Comparison of ENCODE assay signal across 1 cellular context in the genomic region with DNA sequence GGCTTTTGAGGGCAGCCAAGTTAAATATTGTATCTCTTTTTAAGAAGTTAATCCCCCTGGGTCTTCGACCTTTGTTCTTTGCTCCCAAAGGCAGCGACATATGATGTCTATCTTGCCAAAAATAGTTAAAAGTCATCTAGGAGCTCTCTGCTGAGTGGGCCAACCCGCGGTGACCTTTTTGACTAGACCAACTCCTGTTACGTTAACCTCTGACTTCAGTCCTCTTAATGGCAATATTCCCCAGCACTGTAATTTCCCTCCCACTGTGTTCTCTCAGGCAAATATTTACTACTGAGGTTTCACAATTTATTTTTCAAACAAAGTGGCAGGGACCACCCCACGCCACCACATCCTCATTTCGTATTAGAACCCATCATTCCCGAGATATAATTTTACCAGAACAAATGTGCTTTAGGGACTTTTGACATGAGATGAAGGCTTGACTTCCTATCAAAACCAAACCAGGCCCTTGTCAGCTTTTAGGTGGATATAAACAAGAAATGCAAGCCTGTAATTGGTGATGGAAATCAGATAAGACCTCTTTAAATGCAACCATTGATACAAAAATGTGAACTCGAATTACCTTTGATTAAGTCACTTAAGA.
TF ChIP-seq lines count a peak whose summit lies in the region.

No MANE protein-coding gene starts in this region.

TF ChIP-seq in GM12878, 131 proteins besides CTCF, POLR2A, EP300 and RAD21 (continued from another document):
- TF ChIP-seq, protein P1, sequence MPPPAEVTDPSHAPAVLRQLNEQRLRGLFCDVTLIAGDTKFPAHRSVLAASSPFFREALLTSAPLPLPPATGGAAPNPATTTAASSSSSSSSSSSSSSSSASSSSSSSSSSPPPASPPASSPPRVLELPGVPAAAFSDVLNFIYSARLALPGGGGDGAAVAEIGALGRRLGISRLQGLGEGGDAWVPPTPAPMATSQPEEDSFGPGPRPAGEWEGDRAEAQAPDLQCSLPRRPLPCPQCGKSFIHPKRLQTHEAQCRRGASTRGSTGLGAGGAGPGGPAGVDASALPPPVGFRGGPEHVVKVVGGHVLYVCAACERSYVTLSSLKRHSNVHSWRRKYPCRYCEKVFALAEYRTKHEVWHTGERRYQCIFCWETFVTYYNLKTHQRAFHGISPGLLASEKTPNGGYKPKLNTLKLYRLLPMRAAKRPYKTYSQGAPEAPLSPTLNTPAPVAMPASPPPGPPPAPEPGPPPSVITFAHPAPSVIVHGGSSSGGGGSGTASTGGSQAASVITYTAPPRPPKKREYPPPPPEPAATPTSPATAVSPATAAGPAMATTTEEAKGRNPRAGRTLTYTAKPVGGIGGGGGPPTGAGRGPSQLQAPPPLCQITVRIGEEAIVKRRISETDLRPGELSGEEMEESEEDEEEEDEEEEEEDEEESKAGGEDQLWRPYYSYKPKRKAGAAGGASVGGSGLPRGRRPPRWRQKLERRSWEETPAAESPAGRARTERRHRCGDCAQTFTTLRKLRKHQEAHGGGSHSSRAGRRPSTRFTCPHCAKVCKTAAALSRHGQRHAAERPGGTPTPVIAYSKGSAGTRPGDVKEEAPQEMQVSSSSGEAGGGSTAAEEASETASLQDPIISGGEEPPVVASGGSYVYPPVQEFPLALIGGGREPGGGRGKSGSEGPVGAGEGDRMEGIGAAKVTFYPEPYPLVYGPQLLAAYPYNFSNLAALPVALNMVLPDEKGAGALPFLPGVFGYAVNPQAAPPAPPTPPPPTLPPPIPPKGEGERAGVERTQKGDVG (CRISPR knock-in tag; IDR thresholded peaks at IDR 0.05): no peak
- TF ChIP-seq SRF (IDR thresholded peaks at IDR 0.05; ENCODE audit: low read depth in 2 of 2, low read length in 2 of 2) (no peak), PML (IDR thresholded peaks at IDR 0.05; ENCODE audit: low read length) (no peak), SIN3A (IDR thresholded peaks at IDR 0.05; ENCODE audit: low read depth, low read length) (no peak), TARDBP (IDR thresholded peaks at IDR 0.05; ENCODE audit: borderline replicate concordance) (no peak), SUPT20H (IDR thresholded peaks at IDR 0.05; ENCODE audit: borderline replicate concordance, control insufficient read depth, low read depth, low read length) (no peak), KAT2A (conservative IDR thresholded peaks at IDR 0.05; ENCODE audit: control insufficient read depth, low read depth, low read length) (no peak), PAX8 (IDR thresholded peaks at IDR 0.05) (no peak), RCOR1 (conservative IDR thresholded peaks at IDR 0.05; ENCODE audit: low read depth, low read length) (no peak), SMC3 (IDR thresholded peaks at IDR 0.05; ENCODE audit: borderline replicate concordance, low read length) (no peak), BRCA1 (IDR thresholded peaks at IDR 0.05; ENCODE audit: low read depth, low read length) (no peak)
- TF ChIP-seq, protein P2, sequence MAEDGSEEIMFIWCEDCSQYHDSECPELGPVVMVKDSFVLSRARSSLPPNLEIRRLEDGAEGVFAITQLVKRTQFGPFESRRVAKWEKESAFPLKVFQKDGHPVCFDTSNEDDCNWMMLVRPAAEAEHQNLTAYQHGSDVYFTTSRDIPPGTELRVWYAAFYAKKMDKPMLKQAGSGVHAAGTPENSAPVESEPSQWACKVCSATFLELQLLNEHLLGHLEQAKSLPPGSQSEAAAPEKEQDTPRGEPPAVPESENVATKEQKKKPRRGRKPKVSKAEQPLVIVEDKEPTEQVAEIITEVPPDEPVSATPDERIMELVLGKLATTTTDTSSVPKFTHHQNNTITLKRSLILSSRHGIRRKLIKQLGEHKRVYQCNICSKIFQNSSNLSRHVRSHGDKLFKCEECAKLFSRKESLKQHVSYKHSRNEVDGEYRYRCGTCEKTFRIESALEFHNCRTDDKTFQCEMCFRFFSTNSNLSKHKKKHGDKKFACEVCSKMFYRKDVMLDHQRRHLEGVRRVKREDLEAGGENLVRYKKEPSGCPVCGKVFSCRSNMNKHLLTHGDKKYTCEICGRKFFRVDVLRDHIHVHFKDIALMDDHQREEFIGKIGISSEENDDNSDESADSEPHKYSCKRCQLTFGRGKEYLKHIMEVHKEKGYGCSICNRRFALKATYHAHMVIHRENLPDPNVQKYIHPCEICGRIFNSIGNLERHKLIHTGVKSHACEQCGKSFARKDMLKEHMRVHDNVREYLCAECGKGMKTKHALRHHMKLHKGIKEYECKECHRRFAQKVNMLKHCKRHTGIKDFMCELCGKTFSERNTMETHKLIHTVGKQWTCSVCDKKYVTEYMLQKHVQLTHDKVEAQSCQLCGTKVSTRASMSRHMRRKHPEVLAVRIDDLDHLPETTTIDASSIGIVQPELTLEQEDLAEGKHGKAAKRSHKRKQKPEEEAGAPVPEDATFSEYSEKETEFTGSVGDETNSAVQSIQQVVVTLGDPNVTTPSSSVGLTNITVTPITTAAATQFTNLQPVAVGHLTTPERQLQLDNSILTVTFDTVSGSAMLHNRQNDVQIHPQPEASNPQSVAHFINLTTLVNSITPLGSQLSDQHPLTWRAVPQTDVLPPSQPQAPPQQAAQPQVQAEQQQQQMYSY (CRISPR knock-in tag; IDR thresholded peaks at IDR 0.05): no peak
- TF ChIP-seq, protein P3, sequence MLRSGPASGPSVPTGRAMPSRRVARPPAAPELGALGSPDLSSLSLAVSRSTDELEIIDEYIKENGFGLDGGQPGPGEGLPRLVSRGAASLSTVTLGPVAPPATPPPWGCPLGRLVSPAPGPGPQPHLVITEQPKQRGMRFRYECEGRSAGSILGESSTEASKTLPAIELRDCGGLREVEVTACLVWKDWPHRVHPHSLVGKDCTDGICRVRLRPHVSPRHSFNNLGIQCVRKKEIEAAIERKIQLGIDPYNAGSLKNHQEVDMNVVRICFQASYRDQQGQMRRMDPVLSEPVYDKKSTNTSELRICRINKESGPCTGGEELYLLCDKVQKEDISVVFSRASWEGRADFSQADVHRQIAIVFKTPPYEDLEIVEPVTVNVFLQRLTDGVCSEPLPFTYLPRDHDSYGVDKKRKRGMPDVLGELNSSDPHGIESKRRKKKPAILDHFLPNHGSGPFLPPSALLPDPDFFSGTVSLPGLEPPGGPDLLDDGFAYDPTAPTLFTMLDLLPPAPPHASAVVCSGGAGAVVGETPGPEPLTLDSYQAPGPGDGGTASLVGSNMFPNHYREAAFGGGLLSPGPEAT (IDR thresholded peaks at IDR 0.05; ENCODE audit: low read depth): peak; percentile 68; the same call in 1 of the 2 replicates
- TF ChIP-seq, protein P4, sequence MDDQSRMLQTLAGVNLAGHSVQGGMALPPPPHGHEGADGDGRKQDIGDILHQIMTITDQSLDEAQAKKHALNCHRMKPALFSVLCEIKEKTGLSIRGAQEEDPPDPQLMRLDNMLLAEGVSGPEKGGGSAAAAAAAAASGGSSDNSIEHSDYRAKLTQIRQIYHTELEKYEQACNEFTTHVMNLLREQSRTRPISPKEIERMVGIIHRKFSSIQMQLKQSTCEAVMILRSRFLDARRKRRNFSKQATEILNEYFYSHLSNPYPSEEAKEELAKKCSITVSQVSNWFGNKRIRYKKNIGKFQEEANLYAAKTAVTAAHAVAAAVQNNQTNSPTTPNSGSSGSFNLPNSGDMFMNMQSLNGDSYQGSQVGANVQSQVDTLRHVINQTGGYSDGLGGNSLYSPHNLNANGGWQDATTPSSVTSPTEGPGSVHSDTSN (IDR thresholded peaks at IDR 0.05; ENCODE audit: insufficient replicate concordance, low read depth, low read length): no peak
- TF ChIP-seq, protein P5, sequence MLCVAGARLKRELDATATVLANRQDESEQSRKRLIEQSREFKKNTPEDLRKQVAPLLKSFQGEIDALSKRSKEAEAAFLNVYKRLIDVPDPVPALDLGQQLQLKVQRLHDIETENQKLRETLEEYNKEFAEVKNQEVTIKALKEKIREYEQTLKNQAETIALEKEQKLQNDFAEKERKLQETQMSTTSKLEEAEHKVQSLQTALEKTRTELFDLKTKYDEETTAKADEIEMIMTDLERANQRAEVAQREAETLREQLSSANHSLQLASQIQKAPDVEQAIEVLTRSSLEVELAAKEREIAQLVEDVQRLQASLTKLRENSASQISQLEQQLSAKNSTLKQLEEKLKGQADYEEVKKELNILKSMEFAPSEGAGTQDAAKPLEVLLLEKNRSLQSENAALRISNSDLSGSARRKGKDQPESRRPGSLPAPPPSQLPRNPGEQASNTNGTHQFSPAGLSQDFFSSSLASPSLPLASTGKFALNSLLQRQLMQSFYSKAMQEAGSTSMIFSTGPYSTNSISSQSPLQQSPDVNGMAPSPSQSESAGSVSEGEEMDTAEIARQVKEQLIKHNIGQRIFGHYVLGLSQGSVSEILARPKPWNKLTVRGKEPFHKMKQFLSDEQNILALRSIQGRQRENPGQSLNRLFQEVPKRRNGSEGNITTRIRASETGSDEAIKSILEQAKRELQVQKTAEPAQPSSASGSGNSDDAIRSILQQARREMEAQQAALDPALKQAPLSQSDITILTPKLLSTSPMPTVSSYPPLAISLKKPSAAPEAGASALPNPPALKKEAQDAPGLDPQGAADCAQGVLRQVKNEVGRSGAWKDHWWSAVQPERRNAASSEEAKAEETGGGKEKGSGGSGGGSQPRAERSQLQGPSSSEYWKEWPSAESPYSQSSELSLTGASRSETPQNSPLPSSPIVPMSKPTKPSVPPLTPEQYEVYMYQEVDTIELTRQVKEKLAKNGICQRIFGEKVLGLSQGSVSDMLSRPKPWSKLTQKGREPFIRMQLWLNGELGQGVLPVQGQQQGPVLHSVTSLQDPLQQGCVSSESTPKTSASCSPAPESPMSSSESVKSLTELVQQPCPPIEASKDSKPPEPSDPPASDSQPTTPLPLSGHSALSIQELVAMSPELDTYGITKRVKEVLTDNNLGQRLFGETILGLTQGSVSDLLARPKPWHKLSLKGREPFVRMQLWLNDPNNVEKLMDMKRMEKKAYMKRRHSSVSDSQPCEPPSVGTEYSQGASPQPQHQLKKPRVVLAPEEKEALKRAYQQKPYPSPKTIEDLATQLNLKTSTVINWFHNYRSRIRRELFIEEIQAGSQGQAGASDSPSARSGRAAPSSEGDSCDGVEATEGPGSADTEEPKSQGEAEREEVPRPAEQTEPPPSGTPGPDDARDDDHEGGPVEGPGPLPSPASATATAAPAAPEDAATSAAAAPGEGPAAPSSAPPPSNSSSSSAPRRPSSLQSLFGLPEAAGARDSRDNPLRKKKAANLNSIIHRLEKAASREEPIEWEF (IDR thresholded peaks at IDR 0.05; ENCODE audit: insufficient replicate concordance, low read depth, low read length): no peak
- TF ChIP-seq, protein P6, sequence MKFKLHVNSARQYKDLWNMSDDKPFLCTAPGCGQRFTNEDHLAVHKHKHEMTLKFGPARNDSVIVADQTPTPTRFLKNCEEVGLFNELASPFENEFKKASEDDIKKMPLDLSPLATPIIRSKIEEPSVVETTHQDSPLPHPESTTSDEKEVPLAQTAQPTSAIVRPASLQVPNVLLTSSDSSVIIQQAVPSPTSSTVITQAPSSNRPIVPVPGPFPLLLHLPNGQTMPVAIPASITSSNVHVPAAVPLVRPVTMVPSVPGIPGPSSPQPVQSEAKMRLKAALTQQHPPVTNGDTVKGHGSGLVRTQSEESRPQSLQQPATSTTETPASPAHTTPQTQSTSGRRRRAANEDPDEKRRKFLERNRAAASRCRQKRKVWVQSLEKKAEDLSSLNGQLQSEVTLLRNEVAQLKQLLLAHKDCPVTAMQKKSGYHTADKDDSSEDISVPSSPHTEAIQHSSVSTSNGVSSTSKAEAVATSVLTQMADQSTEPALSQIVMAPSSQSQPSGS (IDR thresholded peaks at IDR 0.05; ENCODE audit: low read length): no peak
